In genomic region chr10:71889388-71889987, GRCh38 we compare ENCODE assay signal across 8 cellular contexts. TPM values are rescaled to one million over a fixed set of nuclear protein-coding genes. Genes with fewer than 3 reads are reported as not detected.
DNase-seq lines count a peak whose midpoint lies in the region; ATAC-seq and TF ChIP-seq lines count a peak whose summit lies in the region.

No MANE protein-coding gene starts in this region.

- H3K27ac ChIP-seq in spleen, result peak overlapping the region in 7 of 8 donors; percentile 70 to 90 (median 80)

- 31 to 45% (median 40%) methylated on average over 9 of the region's 9 CpGs for WGBS in spleen, 5 donors

- H3K4me3 ChIP-seq in spleen, result peak overlapping the region in 6 of 8 donors; percentile 39 to 70 (median 46)

- ATAC-seq in activated CD8-positive, alpha-beta T cell treated with anti-CD3 and anti-CD28 coated beads for 36 hours, result no peak
- ATAC-seq in left ventricle myocardium superior, result peak; percentile 6

- peak overlapping the region; percentile 65 for H3K27ac Mint-ChIP-seq in activated CD8-positive, alpha-beta T cell treated with anti-CD3 and anti-CD28 coated beads for 36 hours

- H3K27me3 ChIP-seq in spleen (replicated peaks in 1 of 7), result no peaks in the 10 kb centered on the region

- H3K27me3 Mint-ChIP-seq in activated CD8-positive, alpha-beta T cell treated with anti-CD3 and anti-CD28 coated beads for 36 hours, result peaks cover 5% of the 10 kb centered on the region

- H3K4me1 ChIP-seq in spleen, result peaks cover 17 to 51% (median 32%) of the 10 kb centered on the region in 6 donors

- POLR2A ChIA-PET in activated CD8-positive, alpha-beta T cell treated with anti-CD3 and anti-CD28 coated beads for 36 hours (lab: Charles Lee), result no interaction called here

- H3K9me3 Mint-ChIP-seq in activated CD8-positive, alpha-beta T cell treated with anti-CD3 and anti-CD28 coated beads for 36 hours, result no peaks in the 10 kb centered on the region

- no peaks in the 10 kb centered on the region for H3K36me3 ChIP-seq in spleen

- CTCF ChIA-PET in activated CD8-positive, alpha-beta T cell treated with anti-CD3 and anti-CD28 coated beads for 36 hours (lab: Charles Lee), result interaction anchor here (1.0 kb wide), 1 partner anchor 116 kb away, joined by 3 read pairs; the partner anchor contains the start of gene VSIR

- H3K4me3 Mint-ChIP-seq in activated CD8-positive, alpha-beta T cell treated with anti-CD3 and anti-CD28 coated beads for 36 hours, result peak overlapping the region; percentile 78

- DNase-seq in NCI-H1417 (lab: John Stamatoyannopoulos, UW) (peak in 2 of 3 experiments; percentile 53 to 61), NCI-H1417 treated with DMSO at 0.1 percent for 48 hours (lab: John Stamatoyannopoulos, UW) (no peak), left ventricle myocardium superior (no peak), spleen (no peak), hippocampal formation (lab: John Stamatoyannopoulos, UW) (no peak), iPS-NIHi11 (ENCODE audit: low spot score) (no peak)
- no peak for DNase-seq in activated CD8-positive, alpha-beta T cell treated with anti-CD3 and anti-CD28 coated beads for 36 hours
- no peak for DNase-seq in stimulated activated CD8-positive, alpha-beta memory T cell treated with anti-CD3 and anti-CD28 coated beads, Interleukin-4, amount 100 ng/mL, for 48 hours

- no peaks in the 10 kb centered on the region for H3K9me3 ChIP-seq in spleen

- intact Hi-C loops in activated CD8-positive, alpha-beta T cell treated with anti-CD3 and anti-CD28 coated beads for 36 hours (cut with micrococcal nuclease), result no loop called here
- intact Hi-C loops in left ventricle myocardium superior (cut with micrococcal nuclease), result no loop called here
- intact Hi-C loops in spleen (cut with DNase I; ENCODE audit: low total_unique reads), result loop anchor here (10.0 kb wide), 1 partner anchor 55 kb away; no protein-coding TSS in a partner anchor

- peaks cover 10% of the 10 kb centered on the region for H3K4me1 Mint-ChIP-seq in activated CD8-positive, alpha-beta T cell treated with anti-CD3 and anti-CD28 coated beads for 36 hours (ENCODE audit: low read depth)

- no peak for TF ChIP-seq POLR2A in spleen (IDR thresholded peaks at IDR 0.05)

- H3K36me3 Mint-ChIP-seq in activated CD8-positive, alpha-beta T cell treated with anti-CD3 and anti-CD28 coated beads for 36 hours (ENCODE audit: low read depth), result no peaks in the 10 kb centered on the region

- TF ChIP-seq CTCF in activated CD8-positive, alpha-beta T cell treated with anti-CD3 and anti-CD28 coated beads for 36 hours (IDR thresholded peaks at IDR 0.05), result no peak
- no peak for TF ChIP-seq CTCF in spleen (IDR thresholded peaks at IDR 0.05 in 8 of 11, conservative IDR thresholded peaks at IDR 0.05 in 3 of 11)

RNA-seq across cellular contexts. Expression of gene PSAP, which starts 38.4 kb away (rescaled TPM):
- total RNA-seq in activated CD8-positive, alpha-beta T cell treated with anti-CD3 and anti-CD28 coated beads for 36 hours, result 100 to 1,000 TPM in 1 of 2 experiments, 10 to 100 TPM in 1; 94.2 to 101 TPM
- 1,798 TPM for total RNA-seq in left ventricle myocardium superior
- total RNA-seq in spleen, result 1,000 to 10,000 TPM; 1,269 to 1,826 (median 1,507) TPM
- polyA plus RNA-seq in spleen, result 100 to 1,000 TPM; 363 to 690 (median 437) TPM

Comparison
In these comparisons a context has a peak if more than half of its experiments do, and no peak if none do; other contexts are left out.
1. DNase-seq: peak in NCI-H1417 (2 of 3); none in NCI-H1417 treated with DMSO at 0.1 percent for 48 hours (single experiment), activated CD8-positive, alpha-beta T cell treated with anti-CD3 and anti-CD28 coated beads for 36 hours (single experiment), left ventricle myocardium superior (single experiment), spleen (single experiment), stimulated activated CD8-positive, alpha-beta memory T cell treated with anti-CD3 and anti-CD28 coated beads, Interleukin-4, amount 100 ng/mL, for 48 hours (single experiment), hippocampal formation (0 of 2) and iPS-NIHi11 (single experiment).
2. RNA of gene PSAP, which starts 38.4 kb away (total RNA-seq): 1,798 TPM in left ventricle myocardium superior (single experiment) and 1,269 to 1,826 TPM in spleen; 94.2 to 101 TPM in activated CD8-positive, alpha-beta T cell treated with anti-CD3 and anti-CD28 coated beads for 36 hours; every median in the first group is over 10 times any median in the second.